ENCODE assay signal across 18 cellular contexts in genomic region chr14:73577214-73577613, GRCh38. TPM values are rescaled to one million over a fixed set of nuclear protein-coding genes. Genes with fewer than 3 reads are reported as not detected.
"Had no signal": no experiment of that assay in that cellular context is flagged by ENCODE, and none has a peak within 500 bp of the region (broad histone marks: within the 10 kb centered on the region; RNA-seq: fewer than 3 reads in every experiment).

No MANE protein-coding gene starts in this region.

RNA-seq across cellular contexts. Expression of gene HEATR4, which starts 18.5 kb away (rescaled TPM):
- total RNA-seq: dermis blood vessel endothelial cell, kidney epithelial cell, neural crest cell had no signal

RNA-seq across cellular contexts. Expression of gene ACOT6, which starts 35.1 kb away (rescaled TPM):
- total RNA-seq: cerebellum, colonic mucosa, dermis blood vessel endothelial cell, frontal cortex, hepatocyte, kidney epithelial cell, lower lobe of right lung, mesothelial cell of epicardium, mucosa of gallbladder, myocyte, natural killer cell, neural crest cell, ovary, posterior vena cava, skeletal muscle tissue, spleen, subcutaneous adipose tissue, ureter had no signal
- polyA plus RNA-seq: hepatocyte, spleen had no signal
